10 cellular contexts compared by ENCODE assay signal in genomic region chr3:184016169-184016570, GRCh38. TPM values are rescaled to one million over a fixed set of nuclear protein-coding genes. Genes with fewer than 3 reads are reported as not detected.
DNase-seq lines count a peak whose midpoint lies in the region; ATAC-seq and TF ChIP-seq lines count a peak whose summit lies in the region.
"Had no signal": no experiment of that assay in that cellular context is flagged by ENCODE, and none has a peak within 500 bp of the region (broad histone marks: within the 10 kb centered on the region; RNA-seq: fewer than 3 reads in every experiment).

No MANE protein-coding gene starts in this region.

- no peak for DNase-seq in CD4-positive, CD25-positive, alpha-beta regulatory T cell
- peak in 48 of 76 experiments; percentile 1 to 72 (median 26) for DNase-seq in HUDEP-2 (lab: John Stamatoyannopoulos, UW; ENCODE audit: unreplicated experiment in 76 of 76)
- DNase-seq in ascending aorta (ENCODE audit: low spot score in 2 of 2): no peak
- no peak for DNase-seq in naive thymus-derived CD8-positive, alpha-beta T cell
- no peak for DNase-seq in NCI-H2107 (lab: John Stamatoyannopoulos, UW)
- DNase-seq in D341Med (ENCODE audit: low spot score): no peak
- no peak for DNase-seq in NCI-H1048 (lab: John Stamatoyannopoulos, UW)

- H3K4me3 Mint-ChIP-seq in CD4-positive, CD25-positive, alpha-beta regulatory T cell: peak overlapping the region in 3 of 4 donors; percentile 94 to 100 (median 100)
- H3K4me3 Mint-ChIP-seq in naive thymus-derived CD8-positive, alpha-beta T cell: peak overlapping the region in 9 of 10 donors; percentile 67 to 100 (median 82)

- no peak overlapping the region for H3K27ac ChIP-seq in CD4-positive, CD25-positive, alpha-beta regulatory T cell (ENCODE audit: insufficient read depth, low read length, poor library complexity, severe bottlenecking)
- H3K27ac ChIP-seq in ascending aorta: no peak overlapping the region
- H3K27ac ChIP-seq: prostate gland had no signal

- peaks cover 11% of the 10 kb centered on the region for H3K36me3 Mint-ChIP-seq in CD4-positive, CD25-positive, alpha-beta regulatory T cell
- H3K36me3 Mint-ChIP-seq in naive thymus-derived CD8-positive, alpha-beta T cell: peaks cover 4 to 22% (median 5%) of the 10 kb centered on the region in 3 donors

- no peak overlapping the region for H3K27ac Mint-ChIP-seq in CD4-positive, CD25-positive, alpha-beta regulatory T cell
- peak overlapping the region in 5 of 10 donors; percentile 24 to 54 (median 44) for H3K27ac Mint-ChIP-seq in naive thymus-derived CD8-positive, alpha-beta T cell

- TF ChIP-seq CTCF in ascending aorta (IDR thresholded peaks at IDR 0.05): no peak

- ATAC-seq in CD4-positive, CD25-positive, alpha-beta regulatory T cell (ENCODE audit: low read depth in 2 of 2): no peak
- no peak for ATAC-seq in naive thymus-derived CD8-positive, alpha-beta T cell
- ATAC-seq in activated CD4-positive, CD25-positive, alpha-beta regulatory T cell treated with anti-CD3 and anti-CD28 coated beads, Interleukin-2, amount 50 U/mL, for 24 hours: no peak

- H3K36me3 ChIP-seq in CD4-positive, CD25-positive, alpha-beta regulatory T cell (ENCODE audit: control insufficient read depth, insufficient read depth, low read length): peaks cover 7% of the 10 kb centered on the region
- peaks cover 5 to 14% of the 10 kb centered on the region in 2 donors for H3K36me3 ChIP-seq in ascending aorta
- H3K36me3 ChIP-seq: prostate gland had no signal

- peaks cover 27% of the 10 kb centered on the region for H3K27me3 Mint-ChIP-seq in CD4-positive, CD25-positive, alpha-beta regulatory T cell
- H3K27me3 Mint-ChIP-seq in naive thymus-derived CD8-positive, alpha-beta T cell: peaks cover 4 to 10% (median 7%) of the 10 kb centered on the region in 5 donors

- peaks cover 3% of the 10 kb centered on the region for H3K27me3 ChIP-seq in CD4-positive, CD25-positive, alpha-beta regulatory T cell (ENCODE audit: control insufficient read depth, insufficient read depth, low read length)
- no peaks in the 10 kb centered on the region for H3K27me3 ChIP-seq in ascending aorta

- H3K4me3 ChIP-seq in CD4-positive, CD25-positive, alpha-beta regulatory T cell (ENCODE audit: low read depth, low read length): peak overlapping the region; percentile 72
- peak overlapping the region; percentile 88 to 98 for H3K4me3 ChIP-seq in ascending aorta

- POLR2A ChIA-PET in naive thymus-derived CD8-positive, alpha-beta T cell (lab: Charles Lee): no interaction called here

- peaks cover 4 to 32% (median 23%) of the 10 kb centered on the region in 4 donors for H3K4me1 Mint-ChIP-seq in CD4-positive, CD25-positive, alpha-beta regulatory T cell
- H3K4me1 Mint-ChIP-seq in naive thymus-derived CD8-positive, alpha-beta T cell: peaks cover 19 to 37% (median 23%) of the 10 kb centered on the region in 4 donors

- no peaks in the 10 kb centered on the region for H3K9me3 ChIP-seq in CD4-positive, CD25-positive, alpha-beta regulatory T cell (ENCODE audit: control insufficient read depth in 2 of 2, low read length in 2 of 2)
- no peaks in the 10 kb centered on the region for H3K9me3 ChIP-seq in ascending aorta
- H3K9me3 ChIP-seq: prostate gland had no signal

- H3K4me1 ChIP-seq in CD4-positive, CD25-positive, alpha-beta regulatory T cell (ENCODE audit: control insufficient read depth, insufficient read depth, low read length, poor library complexity, severe bottlenecking): peaks cover 16% of the 10 kb centered on the region
- H3K4me1 ChIP-seq in ascending aorta: peaks cover 0 to 4% of the 10 kb centered on the region in 2 donors
- H3K4me1 ChIP-seq: prostate gland had no signal

- peaks cover 0 to 2% (median 0%) of the 10 kb centered on the region in 7 donors for H3K9me3 Mint-ChIP-seq in CD4-positive, CD25-positive, alpha-beta regulatory T cell
- no peaks in the 10 kb centered on the region for H3K9me3 Mint-ChIP-seq in naive thymus-derived CD8-positive, alpha-beta T cell

- intact Hi-C loops in ascending aorta (cut with DNase I): loop anchor here (2.0 to 10.0 kb wide), 9 partner anchors 119 to 919 kb away; partner anchors contain the start of genes ABCF3, CLCN2, DVL3 and EIF2B5

RNA-seq across cellular contexts. Expression of gene ABCC5, which starts 1.5 kb away (rescaled TPM):
- total RNA-seq in CD4-positive, CD25-positive, alpha-beta regulatory T cell: 27.1 TPM
- polyA plus RNA-seq in CD4-positive, CD25-positive, alpha-beta regulatory T cell: 10 to 100 TPM; 12.4 to 16.6 (median 13.5) TPM
- total RNA-seq in ascending aorta: 16.2 TPM
- total RNA-seq in naive thymus-derived CD8-positive, alpha-beta T cell: 10 to 100 TPM; 38.7 to 43.7 TPM
- polyA plus RNA-seq in naive thymus-derived CD8-positive, alpha-beta T cell: 10 to 100 TPM; 10.9 to 12.8 (median 12.1) TPM

RNA-seq across cellular contexts. Expression of gene HTR3D, which starts 15.4 kb away (rescaled TPM):
- total RNA-seq in CD4-positive, CD25-positive, alpha-beta regulatory T cell: not detected
- not detected for polyA plus RNA-seq in CD4-positive, CD25-positive, alpha-beta regulatory T cell
- total RNA-seq in ascending aorta: not detected
- not detected for total RNA-seq in naive thymus-derived CD8-positive, alpha-beta T cell
- polyA plus RNA-seq in naive thymus-derived CD8-positive, alpha-beta T cell: not detected
- total RNA-seq: HT-29, prostate gland had no signal

RNA-seq across cellular contexts. Expression of gene HTR3C, which starts 36.7 kb away (rescaled TPM):
- not detected for total RNA-seq in CD4-positive, CD25-positive, alpha-beta regulatory T cell
- not detected for polyA plus RNA-seq in CD4-positive, CD25-positive, alpha-beta regulatory T cell
- total RNA-seq in ascending aorta: not detected
- total RNA-seq in naive thymus-derived CD8-positive, alpha-beta T cell: not detected
- not detected for polyA plus RNA-seq in naive thymus-derived CD8-positive, alpha-beta T cell
- total RNA-seq: HT-29 had no signal

Comparison
In these comparisons a context has a peak if more than half of its experiments do, and no peak if none do; other contexts are left out.
1. DNase-seq: peak in HUDEP-2 (48 of 76); none in CD4-positive, CD25-positive, alpha-beta regulatory T cell (0 of 3), ascending aorta (0 of 2), naive thymus-derived CD8-positive, alpha-beta T cell (0 of 10), NCI-H2107 (single experiment), D341Med (single experiment) and NCI-H1048 (single experiment).